Comparison of ENCODE assay signal across 13 cellular contexts in genomic region chr11:66718320-66718971, GRCh38. TPM values are rescaled to one million over a fixed set of nuclear protein-coding genes. Genes with fewer than 3 reads are reported as not detected.
DNase-seq lines count a peak whose midpoint lies in the region; ATAC-seq and TF ChIP-seq lines count a peak whose summit lies in the region.
"Had no signal": no experiment of that assay in that cellular context is flagged by ENCODE, and none has a peak within 500 bp of the region (broad histone marks: within the 10 kb centered on the region; RNA-seq: fewer than 3 reads in every experiment).

No MANE protein-coding gene starts in this region.

- H3K4me3 ChIP-seq in LNCaP clone FGC (ENCODE audit: low read depth, low read length) (peak overlapping the region; percentile 64), cardiac fibroblast (replicated peaks in 1 of 2; ENCODE audit: low read depth in 2 of 2, low read length in 2 of 2) (no peak overlapping the region), right lobe of liver (peak overlapping the region in 2 of 3 donors; percentile 40 to 45), testis (no peak overlapping the region)

- H3K27ac ChIP-seq in right lobe of liver: peak overlapping the region in 2 of 3 donors; percentile 51 to 73
- no peak overlapping the region for H3K27ac ChIP-seq in testis

- peaks cover 7% of the 10 kb centered on the region for H3K4me1 Mint-ChIP-seq in activated CD4-positive, alpha-beta T cell treated with anti-CD3 and anti-CD28 coated beads, Interleukin-2, amount 10 ng/mL, durations not matched to agents 24 days and 14 days

- H3K27me3 ChIP-seq in right lobe of liver: no peaks in the 10 kb centered on the region
- H3K27me3 ChIP-seq in testis: no peaks in the 10 kb centered on the region

- H3K9me3 Mint-ChIP-seq in activated CD4-positive, alpha-beta T cell treated with anti-CD3 and anti-CD28 coated beads, Interleukin-2, amount 10 ng/mL, durations not matched to agents 24 days and 14 days: no peaks in the 10 kb centered on the region

- ATAC-seq in right lobe of liver (peak; percentile 76 to 83 (median 80)), HG03159 (IDR thresholded peaks at IDR 0.05; ENCODE audit: unreplicated experiment) (no peak)

- H3K4me3 Mint-ChIP-seq in activated CD4-positive, alpha-beta T cell treated with anti-CD3 and anti-CD28 coated beads, Interleukin-2, amount 10 ng/mL, durations not matched to agents 24 days and 14 days: no peak overlapping the region

- H3K4me1 ChIP-seq in right lobe of liver: peaks cover 0 to 32% (median 16%) of the 10 kb centered on the region in 4 donors
- H3K4me1 ChIP-seq in testis: peaks cover 8% of the 10 kb centered on the region

- no peaks in the 10 kb centered on the region for H3K36me3 Mint-ChIP-seq in activated CD4-positive, alpha-beta T cell treated with anti-CD3 and anti-CD28 coated beads, Interleukin-2, amount 10 ng/mL, durations not matched to agents 24 days and 14 days (ENCODE audit: low read depth)

- TF ChIP-seq CTCF in LNCaP clone FGC (IDR thresholded peaks at IDR 0.05; ENCODE audit: control insufficient read depth, extremely low read depth, insufficient read depth) (no peak), cardiac fibroblast (IDR thresholded peaks at IDR 0.05; ENCODE audit: low read depth, low read length) (peak; percentile 31), right lobe of liver (IDR thresholded peaks at IDR 0.05) (peak in 2 of 4 donors; percentile 29 to 30), testis (IDR thresholded peaks at IDR 0.05) (peak in 1 of 3 experiments; percentile 20)

- H3K27ac Mint-ChIP-seq in activated CD4-positive, alpha-beta T cell treated with anti-CD3 and anti-CD28 coated beads, Interleukin-2, amount 10 ng/mL, durations not matched to agents 24 days and 14 days: no peak overlapping the region

- H3K36me3 ChIP-seq in right lobe of liver: peaks cover 0 to 16% (median 3%) of the 10 kb centered on the region in 4 donors
- H3K36me3 ChIP-seq in testis (ENCODE audit: low read depth, missing control alignments): no peaks in the 10 kb centered on the region

- TF ChIP-seq POLR2A in right lobe of liver (IDR thresholded peaks at IDR 0.05) (no peak), testis (IDR thresholded peaks at IDR 0.05) (no peak)

- 34% methylated on average over 10 of the region's 26 CpGs for WGBS in right lobe of liver (ENCODE audit: insufficient coverage, low coverage, low lambda C conversion rate, missing lambda C conversion rate)
- WGBS in testis, 2 donors: 30 to 48% methylated on average over 14 to 26 of the region's 26 CpGs

- DNase-seq in LNCaP clone FGC (ENCODE audit: low read depth): peak; percentile 46
- no peak for DNase-seq in cardiac fibroblast (ENCODE audit: low read depth in 2 of 2)
- DNase-seq in right lobe of liver: peak; percentile 71 to 87 (median 78)
- DNase-seq in testis: peak; percentile 55
- DNase-seq in activated effector memory CD4-positive, alpha-beta T cell treated with Interleukin-2 at 50 U/mL for 16 hours: no peak
- DNase-seq in activated CD4-positive, alpha-beta T cell treated with anti-CD3 and anti-CD28 coated beads, Interleukin-2, amount 10 ng/mL, durations not matched to agents 24 days and 14 days: no peak
- DNase-seq in NCI-H524 (lab: John Stamatoyannopoulos, UW): no peak
- DNase-seq: activated CD8-positive, alpha-beta memory T cell treated with anti-CD3 and anti-CD28 coated beads, Interleukin-2, amount 50 U/mL, for 4 hours; left cardiac atrium; NCI-H146; OCI-M1; right cardiac atrium had no signal

- peaks cover 12% of the 10 kb centered on the region for H3K27me3 Mint-ChIP-seq in activated CD4-positive, alpha-beta T cell treated with anti-CD3 and anti-CD28 coated beads, Interleukin-2, amount 10 ng/mL, durations not matched to agents 24 days and 14 days

- H3K9me3 ChIP-seq in right lobe of liver (no peaks in the 10 kb centered on the region), testis (no peaks in the 10 kb centered on the region)

- intact Hi-C loops in right lobe of liver (cut with DNase I): no loop called here
- intact Hi-C loops in testis (cut with DNase I; ENCODE audit: low total_unique reads): no loop called here
- intact Hi-C loops in activated CD4-positive, alpha-beta T cell treated with anti-CD3 and anti-CD28 coated beads, Interleukin-2, amount 10 ng/mL, durations not matched to agents 24 days and 14 days (cut with micrococcal nuclease): no loop called here

RNA-seq across cellular contexts. Expression of gene SPTBN2, which starts 10.6 kb away (rescaled TPM):
- total RNA-seq in right lobe of liver (10 to 100 TPM; 20.7 to 67.1 (median 50.7) TPM), testis (100 to 1,000 TPM; 116 to 239 TPM)
- polyA plus RNA-seq in testis (ENCODE audit: insufficient read depth, low read depth, low replicate concordance): 159 TPM
- 0.88 and 1.6 TPM in 2 replicates for total RNA-seq in activated CD4-positive, alpha-beta T cell treated with anti-CD3 and anti-CD28 coated beads, Interleukin-2, amount 10 ng/mL, durations not matched to agents 24 days and 14 days

RNA-seq across cellular contexts. Expression of gene RBM4B, which starts 40.8 kb away (rescaled TPM):
- total RNA-seq in right lobe of liver: 1 to 10 TPM; 3.6 to 9.4 (median 6.9) TPM
- 10 to 100 TPM; 35.0 to 35.7 TPM for total RNA-seq in testis
- 35.2 TPM for polyA plus RNA-seq in testis (ENCODE audit: insufficient read depth, low read depth, low replicate concordance)
- total RNA-seq in activated CD4-positive, alpha-beta T cell treated with anti-CD3 and anti-CD28 coated beads, Interleukin-2, amount 10 ng/mL, durations not matched to agents 24 days and 14 days: 15.6 and 16.0 TPM in 2 replicates

Comparison
In these comparisons a context has a peak if more than half of its experiments do, and no peak if none do; other contexts are left out.
1. DNase-seq: peak in LNCaP clone FGC (single experiment), right lobe of liver (3 of 3) and testis (single experiment); none in cardiac fibroblast (0 of 2), activated effector memory CD4-positive, alpha-beta T cell treated with Interleukin-2 at 50 U/mL for 16 hours (single experiment), activated CD4-positive, alpha-beta T cell treated with anti-CD3 and anti-CD28 coated beads, Interleukin-2, amount 10 ng/mL, durations not matched to agents 24 days and 14 days (single experiment) and NCI-H524 (0 of 2).
2. H3K4me3 ChIP-seq: peak in LNCaP clone FGC (single experiment) and right lobe of liver (2 of 3); none in cardiac fibroblast (0 of 2) and testis (0 of 2).
3. H3K27ac ChIP-seq: peak in right lobe of liver (2 of 3); none in testis (0 of 2).